In genomic region chr14:60249321-60250251, GRCh38 we compare ENCODE assay signal across 8 cellular contexts. TPM values are rescaled to one million over a fixed set of nuclear protein-coding genes. Genes with fewer than 3 reads are reported as not detected.
DNase-seq lines count a peak whose midpoint lies in the region; ATAC-seq and TF ChIP-seq lines count a peak whose summit lies in the region.

No MANE protein-coding gene starts in this region.

- WGBS in GM23248 (ENCODE audit: low coverage in 1 of 2, low lambda C conversion rate in 2 of 2, missing lambda C conversion rate in 2 of 2), 2 experiments = 0 to 2% methylated on average over 18 to 34 of the region's 107 CpGs
- 0 to 1% (median 1%) methylated on average over 18 to 107 of the region's 107 CpGs for WGBS in heart left ventricle, 4 donors
- 1% methylated on average over 56 of the region's 107 CpGs; no CpG with 5 or more reads in 1 of the 2 donors for WGBS in transverse colon (ENCODE audit: low coverage in 1 of 2), 2 donors

- TF ChIP-seq CTCF in LNCaP clone FGC (IDR thresholded peaks at IDR 0.05; ENCODE audit: control insufficient read depth, extremely low read depth, insufficient read depth) (no peak), SU-DHL-6 (IDR thresholded peaks at IDR 0.05; ENCODE audit: insufficient read depth, low read length, poor library complexity, severe bottlenecking) (no peak), heart left ventricle (IDR thresholded peaks at IDR 0.05) (peak in 1 of 12 donors; percentile 14), transverse colon (IDR thresholded peaks at IDR 0.05) (no peak)

- H3K9me3 ChIP-seq in GM23248 (ENCODE audit: low read depth) = no peaks in the 10 kb centered on the region
- H3K9me3 ChIP-seq in SU-DHL-6 (ENCODE audit: insufficient read depth, low read length) = no peaks in the 10 kb centered on the region
- no peaks in the 10 kb centered on the region for H3K9me3 ChIP-seq in adipocyte (ENCODE audit: control insufficient read depth, low read length)
- H3K9me3 ChIP-seq in heart left ventricle = no peaks in the 10 kb centered on the region
- no peaks in the 10 kb centered on the region for H3K9me3 ChIP-seq in transverse colon

- H3K4me1 ChIP-seq in GM23248 (ENCODE audit: insufficient read depth) (peaks cover 14% of the 10 kb centered on the region), adipocyte (ENCODE audit: control insufficient read depth, insufficient read depth, low read length) (peaks cover 33% of the 10 kb centered on the region), heart left ventricle (peaks cover 2 to 61% (median 44%) of the 10 kb centered on the region in 12 donors), transverse colon (peaks cover 19 to 52% (median 45%) of the 10 kb centered on the region in 4 donors)

- no peak for TF ChIP-seq EP300 in transverse colon (IDR thresholded peaks at IDR 0.05; ENCODE audit: low read depth)

- H3K4me3 ChIP-seq in GM23248 (peak overlapping the region; percentile 81), LNCaP clone FGC (ENCODE audit: low read depth, low read length) (peak overlapping the region; percentile 78), SU-DHL-6 (ENCODE audit: insufficient read depth, low read length, poor library complexity, severe bottlenecking) (peak overlapping the region; percentile 80), adipocyte (ENCODE audit: low read length) (peak overlapping the region; percentile 96), heart left ventricle (peak overlapping the region; percentile 65 to 94 (median 84)), transverse colon (peak overlapping the region; percentile 86 to 98 (median 94))

- H3K4me2 ChIP-seq in GM23248 (ENCODE audit: unreplicated experiment) = peak overlapping the region; percentile 94
- peak overlapping the region; percentile 95 for H3K4me2 ChIP-seq in SU-DHL-6 (ENCODE audit: low read depth, low read length, poor library complexity, severe bottlenecking)

- TF ChIP-seq POLR2A in heart left ventricle (IDR thresholded peaks at IDR 0.05) (no peak), transverse colon (IDR thresholded peaks at IDR 0.05) (no peak)

- DNase-seq in EL (peak; percentile 65), GM23248 (peak; percentile 81), LNCaP clone FGC (ENCODE audit: low read depth) (no peak), adipocyte (ENCODE audit: low read depth) (peak; percentile 85), heart left ventricle (peak; percentile 79 to 89 (median 80)), pons (ENCODE audit: low spot score) (peak; percentile 50), transverse colon (peak; percentile 79)

- ATAC-seq in heart left ventricle = peak in 3 of 4 donors; percentile 47 to 70 (median 62)

- H3K27me3 ChIP-seq in GM23248 (replicated peaks; ENCODE audit: insufficient read depth) = no peaks in the 10 kb centered on the region
- H3K27me3 ChIP-seq in SU-DHL-6 (ENCODE audit: low read length) = no peaks in the 10 kb centered on the region
- no peaks in the 10 kb centered on the region for H3K27me3 ChIP-seq in adipocyte (replicated peaks; ENCODE audit: control insufficient read depth, insufficient read depth, low read length)
- no peaks in the 10 kb centered on the region for H3K27me3 ChIP-seq in heart left ventricle
- no peaks in the 10 kb centered on the region for H3K27me3 ChIP-seq in transverse colon

- H2AFZ ChIP-seq in GM23248 = peak overlapping the region; percentile 65
- H2AFZ ChIP-seq in SU-DHL-6 (ENCODE audit: low read depth, low read length, severe bottlenecking) = peak overlapping the region; percentile 3

- H3K79me2 ChIP-seq in GM23248 (ENCODE audit: insufficient read depth) (peaks cover 48% of the 10 kb centered on the region), SU-DHL-6 (ENCODE audit: insufficient read depth, low read length) (peaks cover 48% of the 10 kb centered on the region)

- H3K9ac ChIP-seq in GM23248 (peak overlapping the region; percentile 85), SU-DHL-6 (ENCODE audit: low read length) (peak overlapping the region; percentile 72), adipocyte (ENCODE audit: low read length) (peak overlapping the region; percentile 90)

- H3K27ac ChIP-seq in GM23248 (peak overlapping the region; percentile 75), SU-DHL-6 (ENCODE audit: low read depth, low read length) (peak overlapping the region; percentile 76), heart left ventricle (peak overlapping the region; percentile 93 to 100 (median 100)), transverse colon (peak overlapping the region; percentile 97 to 100 (median 98))

- H3K9me2 ChIP-seq in GM23248 (ENCODE audit: insufficient read depth) = no peaks in the 10 kb centered on the region
- H3K9me2 ChIP-seq in SU-DHL-6 (replicated peaks; ENCODE audit: insufficient read depth, low read length) = no peaks in the 10 kb centered on the region

- H4K20me1 ChIP-seq in GM23248 (ENCODE audit: insufficient read depth) (peaks cover 15% of the 10 kb centered on the region), SU-DHL-6 (ENCODE audit: low read depth, low read length) (peaks cover 25% of the 10 kb centered on the region)

- intact Hi-C loops in heart left ventricle (cut with DNase I) (loop anchor here in 4 of 10 donors (1.0 to 10.0 kb wide), 6 partner anchors 53 to 165 kb away; partner anchors contain the start of genes PCNX4 (in 2 of the 4) and DHRS7 (in 1 of the 4)), transverse colon (cut with DNase I; ENCODE audit: low total_unique reads) (loop anchor here (2.0 kb wide), 1 partner anchor 159 kb away; the partner anchor contains the start of gene PCNX4)

- H3K36me3 ChIP-seq in GM23248 (ENCODE audit: low read depth) (no peaks in the 10 kb centered on the region), SU-DHL-6 (ENCODE audit: low read length) (0 out of 2 replicates have a peak, but pooled peaks cover 5% of the 10 kb centered on the region), adipocyte (ENCODE audit: control insufficient read depth, insufficient read depth, low read length, severe bottlenecking) (no peaks in the 10 kb centered on the region), heart left ventricle (no peaks in the 10 kb centered on the region), transverse colon (no peaks in the 10 kb centered on the region)

- in situ Hi-C loops in GM23248 (cut with MboI) (no loop called here), transverse colon (cut with MboI; ENCODE audit: low pct_ligation_motif_present in 1 of 4, low pct_unique_long_range_greater_than_20kb in 1 of 4, low sequenced_read_pairs in 3 of 4) (no loop called here)

- peaks cover 20% of the 10 kb centered on the region for H3F3A ChIP-seq in GM23248 (ENCODE audit: insufficient read depth)
- peaks cover 8% of the 10 kb centered on the region; the same call in 1 of the 2 replicates for H3F3A ChIP-seq in SU-DHL-6 (ENCODE audit: insufficient read depth)

RNA-seq across cellular contexts. Expression of gene PPM1A, which starts 0.6 kb away (rescaled TPM):
- total RNA-seq in GM23248 (2014; rRNA removed; shearing (Covaris generic)) = 16.6 and 16.9 TPM in 2 replicates
- 21.5 and 26.2 TPM in 2 replicates for polyA plus RNA-seq in GM23248 (2016; fragmentation: Nextera tagmentation; extraction: Ambion mirVana)
- 100 to 1,000 TPM in 4 of 9 donors, 10 to 100 TPM in 5; 60.7 to 126 (median 95.1) TPM for total RNA-seq in heart left ventricle
- polyA plus RNA-seq in heart left ventricle = 10 to 100 TPM; 27.7 to 55.1 TPM
- 100 to 1,000 TPM in 2 of 4 donors, 10 to 100 TPM in 2; 64.0 to 146 (median 93.2) TPM for total RNA-seq in transverse colon
